Comparison of ENCODE assay signal across 13 cellular contexts in genomic region chr10:91591792-91592165, GRCh38. TPM values are rescaled to one million over a fixed set of nuclear protein-coding genes. Genes with fewer than 3 reads are reported as not detected.
DNase-seq lines count a peak whose midpoint lies in the region; ATAC-seq, FAIRE-seq and TF ChIP-seq lines count a peak whose summit lies in the region.
"Had no signal": no experiment of that assay in that cellular context is flagged by ENCODE, and none has a peak within 500 bp of the region (broad histone marks: within the 10 kb centered on the region; RNA-seq: fewer than 3 reads in every experiment).

No MANE protein-coding gene starts in this region.

- peaks cover 17% of the 10 kb centered on the region for H3K4me1 ChIP-seq in Caco-2
- H3K4me1 ChIP-seq in astrocyte (ENCODE audit: insufficient read depth, low read length), result peaks cover 49% of the 10 kb centered on the region
- H3K4me1 ChIP-seq in left lung, result peaks cover 11 to 25% of the 10 kb centered on the region in 2 donors
- H3K4me1 ChIP-seq in gastrocnemius medialis, result peaks cover 75 to 81% of the 10 kb centered on the region in 2 donors
- H3K4me1 ChIP-seq in CD8-positive, alpha-beta memory T cell (ENCODE audit: insufficient read depth, low read length), result no peaks in the 10 kb centered on the region

- H2AFZ ChIP-seq in astrocyte (ENCODE audit: low read depth, low read length), result peak overlapping the region; percentile 6

- peak overlapping the region; percentile 71 for H3K27ac ChIP-seq in astrocyte (ENCODE audit: low read depth, low read length)
- peak overlapping the region; percentile 16 to 80 for H3K27ac ChIP-seq in left lung
- H3K27ac ChIP-seq in gastrocnemius medialis, result peak overlapping the region; percentile 87 to 91 (median 90)
- H3K27ac ChIP-seq in CD8-positive, alpha-beta memory T cell (ENCODE audit: low read depth, low read length), result no peak overlapping the region

- no peak for TF ChIP-seq POLR2A in gastrocnemius medialis (IDR thresholded peaks at IDR 0.05)

- peaks cover 12% of the 10 kb centered on the region for H3K4me1 Mint-ChIP-seq in Caco-2 (ENCODE audit: low read depth, unreplicated experiment)
- H3K4me1 Mint-ChIP-seq in astrocyte (ENCODE audit: low read depth, unreplicated experiment), result peaks cover 37% of the 10 kb centered on the region
- no peaks in the 10 kb centered on the region for H3K4me1 Mint-ChIP-seq in CD8-positive, alpha-beta memory T cell
- H3K4me1 Mint-ChIP-seq in activated naive CD4-positive, alpha-beta T cell treated with anti-CD3 and anti-CD28 coated beads for 36 hours (ENCODE audit: low read depth), result peaks cover 2% of the 10 kb centered on the region

- intact Hi-C loops in Caco-2 (cut with micrococcal nuclease; ENCODE audit: unreplicated experiment), result loop anchor here (5.0 kb wide), 1 partner anchor 299 kb away; no protein-coding TSS in a partner anchor
- intact Hi-C loops in left lung (cut with DNase I), result no loop called here
- intact Hi-C loops in gastrocnemius medialis (cut with DNase I; ENCODE audit: low total_unique reads), result loop anchor here (2.0 kb wide), 1 partner anchor 17 kb away; no protein-coding TSS in a partner anchor
- intact Hi-C loops in activated naive CD4-positive, alpha-beta T cell treated with anti-CD3 and anti-CD28 coated beads for 36 hours (cut with micrococcal nuclease), result no loop called here

- no peaks in the 10 kb centered on the region for H3K36me3 Mint-ChIP-seq in Caco-2 (ENCODE audit: insufficient read depth, unreplicated experiment)
- no peaks in the 10 kb centered on the region for H3K36me3 Mint-ChIP-seq in astrocyte (ENCODE audit: low read depth, unreplicated experiment)
- H3K36me3 Mint-ChIP-seq in CD8-positive, alpha-beta memory T cell, result no peaks in the 10 kb centered on the region
- no peaks in the 10 kb centered on the region for H3K36me3 Mint-ChIP-seq in activated naive CD4-positive, alpha-beta T cell treated with anti-CD3 and anti-CD28 coated beads for 36 hours (ENCODE audit: low read depth)

- no TSS peak for BruUV-seq in Caco-2 (replicated peaks; lab: Mats Ljungman, UMichigan)

- no peak for TF ChIP-seq CTCF in Caco-2 (IDR thresholded peaks at IDR 0.05; ENCODE audit: insufficient read depth in 1 of 2, low read depth in 1 of 2, low read length in 1 of 2, severe bottlenecking in 1 of 2, unreplicated experiment in 1 of 2)
- no peak for TF ChIP-seq CTCF in astrocyte (IDR thresholded peaks at IDR 0.05; ENCODE audit: insufficient read depth, low read depth, low read length)
- TF ChIP-seq CTCF in left lung (IDR thresholded peaks at IDR 0.05), result no peak
- TF ChIP-seq CTCF in gastrocnemius medialis (IDR thresholded peaks at IDR 0.05 in 4 of 5, conservative IDR thresholded peaks at IDR 0.05 in 1 of 5), result no peak

- DNase-seq in Caco-2 (no peak), astrocyte (ENCODE audit: low read depth) (no peak), left lung (no peak), gastrocnemius medialis (no peak)
- DNase-seq in activated naive CD4-positive, alpha-beta T cell treated with anti-CD3 and anti-CD28 coated beads, Interleukin-2, amount 50 U/mL, for 16 hours, result no peak
- DNase-seq in CD8-positive, alpha-beta memory T cell, result no peak
- no peak for DNase-seq in activated naive CD4-positive, alpha-beta T cell treated with anti-CD3 and anti-CD28 coated beads for 36 hours
- DNase-seq: activated CD8-positive, alpha-beta memory T cell treated with anti-CD3 and anti-CD28 coated beads, Interleukin-2, amount 50 U/mL, for 4 hours; activated naive CD8-positive, alpha-beta T cell treated with anti-CD3 and anti-CD28 coated beads, Interleukin-2, amount 50 U/mL, for 24 hours; SHP77 had no signal

- H3K27ac Mint-ChIP-seq in Caco-2 (ENCODE audit: unreplicated experiment) (no peak overlapping the region), astrocyte (ENCODE audit: unreplicated experiment) (peak overlapping the region; percentile 62)
- no peak overlapping the region for H3K27ac Mint-ChIP-seq in CD8-positive, alpha-beta memory T cell
- H3K27ac Mint-ChIP-seq in activated naive CD4-positive, alpha-beta T cell treated with anti-CD3 and anti-CD28 coated beads for 36 hours, result no peak overlapping the region
- H3K27ac Mint-ChIP-seq: activated naive CD8-positive, alpha-beta T cell treated with anti-CD3 and anti-CD28 coated beads, Interleukin-2, amount 50 U/mL, for 24 hours had no signal

- peak overlapping the region; percentile 65 for H3K4me2 ChIP-seq in astrocyte (ENCODE audit: low read length)

- H4K20me1 ChIP-seq in astrocyte (ENCODE audit: insufficient read depth, low read length), result no peaks in the 10 kb centered on the region

- no peaks in the 10 kb centered on the region for H3K27me3 Mint-ChIP-seq in Caco-2 (ENCODE audit: insufficient read depth, unreplicated experiment)
- H3K27me3 Mint-ChIP-seq in astrocyte (ENCODE audit: low read depth, unreplicated experiment), result no peaks in the 10 kb centered on the region
- peaks cover 6 to 54% of the 10 kb centered on the region in 2 donors for H3K27me3 Mint-ChIP-seq in CD8-positive, alpha-beta memory T cell
- peaks cover 8% of the 10 kb centered on the region for H3K27me3 Mint-ChIP-seq in activated naive CD4-positive, alpha-beta T cell treated with anti-CD3 and anti-CD28 coated beads for 36 hours (ENCODE audit: low read depth)

- H3K4me3 ChIP-seq in Caco-2 (ENCODE audit: low read depth, low read length) (no peak overlapping the region), astrocyte (ENCODE audit: insufficient read depth, low read depth, low read length) (no peak overlapping the region), left lung (no peak overlapping the region), gastrocnemius medialis (peak overlapping the region in 1 of 4 donors; percentile 2)
- no peak overlapping the region for H3K4me3 ChIP-seq in CD8-positive, alpha-beta memory T cell (ENCODE audit: low read length)

- ATAC-seq in left lung, result no peak
- peak in 1 of 2 donors; percentile 2 for ATAC-seq in gastrocnemius medialis
- no peak for ATAC-seq in HG02938 (IDR thresholded peaks at IDR 0.05; ENCODE audit: unreplicated experiment)
- ATAC-seq: activated naive CD8-positive, alpha-beta T cell treated with anti-CD3 and anti-CD28 coated beads, Interleukin-2, amount 50 U/mL, for 24 hours had no signal

- peak overlapping the region; percentile 27 for H3K9ac ChIP-seq in astrocyte (ENCODE audit: low read length)

- H3K4me3 Mint-ChIP-seq in Caco-2 (ENCODE audit: unreplicated experiment) (peak overlapping the region; percentile 22), astrocyte (ENCODE audit: unreplicated experiment) (no peak overlapping the region)
- no peak overlapping the region for H3K4me3 Mint-ChIP-seq in CD8-positive, alpha-beta memory T cell
- no peak overlapping the region for H3K4me3 Mint-ChIP-seq in activated naive CD4-positive, alpha-beta T cell treated with anti-CD3 and anti-CD28 coated beads for 36 hours
- H3K4me3 Mint-ChIP-seq: activated naive CD8-positive, alpha-beta T cell treated with anti-CD3 and anti-CD28 coated beads, Interleukin-2, amount 50 U/mL, for 24 hours had no signal

- in situ Hi-C loops in gastrocnemius medialis (cut with MboI; ENCODE audit: low sequenced_read_pairs in 4 of 4), result no loop called here

- H3K79me2 ChIP-seq in astrocyte (ENCODE audit: insufficient read depth, low read length), result no peaks in the 10 kb centered on the region

- POLR2A ChIA-PET in Caco-2 (lab: Charles Lee), result no interaction called here
- POLR2A ChIA-PET in CD8-positive, alpha-beta memory T cell (lab: Charles Lee), result no interaction called here

- no peaks in the 10 kb centered on the region for H3K36me3 ChIP-seq in Caco-2 (ENCODE audit: control insufficient read depth, insufficient read depth, low read length)
- no peaks in the 10 kb centered on the region for H3K36me3 ChIP-seq in astrocyte (ENCODE audit: insufficient read depth, low read length)
- no peaks in the 10 kb centered on the region for H3K36me3 ChIP-seq in left lung
- H3K36me3 ChIP-seq in gastrocnemius medialis, result no peaks in the 10 kb centered on the region
- no peaks in the 10 kb centered on the region for H3K36me3 ChIP-seq in CD8-positive, alpha-beta memory T cell (ENCODE audit: insufficient read depth, low read length)

- H3K9me3 Mint-ChIP-seq in Caco-2 (ENCODE audit: unreplicated experiment), result no peaks in the 10 kb centered on the region
- no peaks in the 10 kb centered on the region for H3K9me3 Mint-ChIP-seq in astrocyte (ENCODE audit: unreplicated experiment)
- H3K9me3 Mint-ChIP-seq in CD8-positive, alpha-beta memory T cell, result no peaks in the 10 kb centered on the region
- H3K9me3 Mint-ChIP-seq in activated naive CD4-positive, alpha-beta T cell treated with anti-CD3 and anti-CD28 coated beads for 36 hours, result no peaks in the 10 kb centered on the region
- H3K9me3 Mint-ChIP-seq: activated naive CD8-positive, alpha-beta T cell treated with anti-CD3 and anti-CD28 coated beads, Interleukin-2, amount 50 U/mL, for 24 hours had no signal

- FAIRE-seq in astrocyte (lab: Jason Lieb, UNC), result no peak
- FAIRE-seq: GM12892, H54 had no signal

- H3K27me3 ChIP-seq in Caco-2 (replicated peaks; ENCODE audit: control insufficient read depth, insufficient read depth, low read length), result no peaks in the 10 kb centered on the region
- no peaks in the 10 kb centered on the region for H3K27me3 ChIP-seq in astrocyte (ENCODE audit: insufficient read depth, low read length)
- no peaks in the 10 kb centered on the region for H3K27me3 ChIP-seq in left lung
- H3K27me3 ChIP-seq in gastrocnemius medialis, result no peaks in the 10 kb centered on the region
- H3K27me3 ChIP-seq in CD8-positive, alpha-beta memory T cell (ENCODE audit: insufficient read depth, low read length, poor library complexity, severe bottlenecking), result peaks cover 3% of the 10 kb centered on the region

- H3K9me3 ChIP-seq in Caco-2 (no peaks in the 10 kb centered on the region), astrocyte (ENCODE audit: insufficient read depth, low read depth, low read length) (no peaks in the 10 kb centered on the region), left lung (no peaks in the 10 kb centered on the region), gastrocnemius medialis (no peaks in the 10 kb centered on the region)
- H3K9me3 ChIP-seq in CD8-positive, alpha-beta memory T cell (ENCODE audit: low read length), result no peaks in the 10 kb centered on the region

- CTCF ChIA-PET in Caco-2 (lab: Charles Lee), result no interaction called here
- CTCF ChIA-PET in CD8-positive, alpha-beta memory T cell (lab: Charles Lee), result no interaction called here
- CTCF ChIA-PET in activated naive CD4-positive, alpha-beta T cell treated with anti-CD3 and anti-CD28 coated beads for 36 hours (lab: Charles Lee), result no interaction called here

RNA-seq across cellular contexts. Expression of gene PPP1R3C, which starts 41.1 kb away (rescaled TPM):
- not detected in 2 replicates for total RNA-seq in Caco-2 (2022)
- total RNA-seq in astrocyte, result 3.7 and 4.9 TPM in 2 replicates
- total RNA-seq in left lung, result 10 to 100 TPM; 16.8 to 24.0 TPM
- 10 to 100 TPM in 3 of 4 donors, 1 to 10 TPM in 1; 6.6 to 90.7 (median 65.5) TPM for total RNA-seq in gastrocnemius medialis
- not detected for total RNA-seq in CD8-positive, alpha-beta memory T cell
- polyA plus RNA-seq in CD8-positive, alpha-beta memory T cell, result not detected
- total RNA-seq in activated naive CD4-positive, alpha-beta T cell treated with anti-CD3 and anti-CD28 coated beads for 36 hours, result under 1 TPM; 0.07 to 0.12 TPM

Comparison
In these comparisons a context has a peak if more than half of its experiments do, and no peak if none do; other contexts are left out.
1. intact Hi-C loops: an anchor here in Caco-2 (5.0 kb wide) and gastrocnemius medialis (2.0 kb wide); none called in left lung and activated naive CD4-positive, alpha-beta T cell treated with anti-CD3 and anti-CD28 coated beads for 36 hours.